In genomic region chr6:10402648-10403311, GRCh38 we compare ENCODE assay signal across 1 cellular context.
TF ChIP-seq lines count a peak whose summit lies in the region.

No MANE protein-coding gene starts in this region.

TF ChIP-seq in H1, 55 proteins besides CTCF, POLR2A, EP300 and RAD21:
- TF ChIP-seq SUZ12 (IDR thresholded peaks at IDR 0.05; ENCODE audit: low read length) (0 out of 2 replicates have a peak, but pooled peaks have one; percentile 4), MAFK (IDR thresholded peaks at IDR 0.05; ENCODE audit: low read depth, low read length) (no peak)
